23 cellular contexts compared by ENCODE assay signal in the genomic region with DNA sequence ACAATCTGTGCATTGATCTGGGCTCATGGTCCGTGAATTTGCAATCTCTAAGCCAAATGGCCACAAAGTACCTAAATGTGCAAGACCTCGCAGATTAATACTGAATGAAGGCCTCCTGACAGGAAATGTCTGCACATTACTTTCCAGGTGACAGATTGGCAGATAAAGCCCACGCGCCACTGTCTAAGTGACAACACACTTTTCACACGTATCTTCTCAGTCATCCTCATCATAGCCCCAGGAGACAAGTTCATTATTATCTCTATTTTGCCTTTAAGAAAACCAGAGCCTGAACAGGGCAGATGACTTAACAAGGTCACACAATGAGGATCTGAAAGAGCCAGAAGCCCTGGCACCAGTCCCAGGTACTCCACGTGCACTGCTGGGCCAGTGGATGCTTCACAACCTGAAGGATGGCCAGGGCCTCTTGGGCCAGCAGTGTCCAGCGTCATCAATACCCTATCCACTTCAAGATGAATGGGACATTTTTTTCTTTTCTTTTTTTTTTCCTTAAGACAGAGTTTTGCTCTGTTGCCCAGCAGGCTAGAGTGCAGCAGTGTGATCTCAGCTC.
"Had no signal": no experiment of that assay in that cellular context is flagged by ENCODE, and none has a peak within 500 bp of the region (broad histone marks: within the 10 kb centered on the region; RNA-seq: fewer than 3 reads in every experiment).

No MANE protein-coding gene starts in this region.

- H3K9me3 ChIP-seq: SJCRH30 had no signal

- H3K4me3 ChIP-seq: PC-9, SJCRH30, SK-N-MC had no signal

- H3K36me3 ChIP-seq: SJCRH30 had no signal

- DNase-seq: activated CD4-positive, alpha-beta T cell treated with anti-CD3 and anti-CD28 coated beads, Interleukin-2, amount 10 ng/mL, durations not matched to agents 24 days and 14 days; activated CD4-positive, alpha-beta T cell treated with anti-CD3 and anti-CD28 coated beads, Interleukin-2, amount 50 U/mL, for 4 hours; activated CD8-positive, alpha-beta T cell treated with anti-CD3 and anti-CD28 coated beads for 36 hours; activated gamma-delta T cell; activated naive CD4-positive, alpha-beta T cell treated with Interleukin-2 at 50 U/mL for 16 hours; activated naive CD8-positive, alpha-beta T cell treated with anti-CD3 and anti-CD28 coated beads, Interleukin-2, amount 10 ng/mL, durations not matched to agents 7 days and 5 days; activated T-cell treated with anti-CD3 and anti-CD28 coated beads, Interleukin-2, amount 50 U/mL, for 1 hour; cerebellar nuclear complex; NCI-H1105; NCI-H1417 treated with DMSO at 0.1 percent for 48 hours; NCI-H1694; NCI-H1930; NCI-H2171 treated with DMSO at 0.1 percent for 48 hours; NCI-H2227 treated with DMSO at 0.1 percent for 48 hours; NCI-H446; NCI-H510A treated with DMSO at 0.1 percent for 48 hours; NCI-H526 treated with DMSO at 0.1 percent for 48 hours; NCI-H82; PC-9; SHP77; SJCRH30 had no signal

- ATAC-seq: activated CD8-positive, alpha-beta T cell treated with anti-CD3 and anti-CD28 coated beads for 36 hours had no signal

- H3K27ac ChIP-seq: KMS-11, PC-9, SJCRH30, SK-N-MC had no signal
